1 cellular context compared by ENCODE assay signal in the genomic region with DNA sequence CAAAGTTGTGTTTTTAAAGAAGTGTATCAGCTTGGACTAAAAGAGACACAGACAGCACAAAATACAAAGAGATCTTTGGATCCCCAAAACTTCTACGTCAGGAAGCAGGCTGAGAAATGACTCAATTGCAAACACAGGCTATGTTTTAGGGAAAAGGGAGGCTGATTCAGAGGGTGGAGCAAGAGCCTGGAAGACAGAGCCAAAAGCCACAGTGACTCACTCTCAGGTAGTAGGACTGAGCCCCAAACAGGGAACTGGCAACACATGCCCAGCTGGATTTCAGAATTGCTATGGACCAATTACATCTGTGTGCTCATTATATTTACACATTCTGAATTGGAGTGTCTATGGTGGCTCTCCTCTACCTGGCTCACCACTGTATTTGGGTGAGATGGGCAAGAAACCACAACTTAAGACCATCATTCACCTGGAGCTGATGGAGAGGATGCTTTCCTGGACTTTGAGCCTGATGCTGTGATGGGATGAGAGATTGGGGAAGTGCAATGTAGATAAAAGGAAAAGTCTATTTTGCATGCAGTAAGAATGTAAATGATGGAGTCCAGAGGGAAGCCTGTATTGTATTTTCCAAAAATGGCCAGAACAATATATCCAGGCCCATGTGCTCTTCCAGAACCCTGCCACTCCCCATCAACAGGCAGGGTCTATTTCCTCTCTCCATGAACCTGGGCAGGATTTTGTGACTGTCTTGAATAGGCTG.
A peak's percentile ranks its signal among the peaks of the same experiment; 100 is the strongest.
TF ChIP-seq lines count a peak whose summit lies in the region.

No MANE protein-coding gene starts in this region.

TF ChIP-seq in HCT116, 20 proteins besides CTCF, POLR2A, EP300 and RAD21 (continued from another document):
- no peak for TF ChIP-seq REST (IDR thresholded peaks at IDR 0.05; ENCODE audit: low read depth)
- TF ChIP-seq, protein P1, sequence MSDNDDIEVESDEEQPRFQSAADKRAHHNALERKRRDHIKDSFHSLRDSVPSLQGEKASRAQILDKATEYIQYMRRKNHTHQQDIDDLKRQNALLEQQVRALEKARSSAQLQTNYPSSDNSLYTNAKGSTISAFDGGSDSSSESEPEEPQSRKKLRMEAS (IDR thresholded peaks at IDR 0.05), result peak; percentile 58
- no peak for TF ChIP-seq ZFX (IDR thresholded peaks at IDR 0.05)
- TF ChIP-seq EGR1 (IDR thresholded peaks at IDR 0.05; ENCODE audit: low read depth), result no peak
- no peak for TF ChIP-seq POLR2AphosphoS5 (IDR thresholded peaks at IDR 0.05; ENCODE audit: low read depth, low read length)
- TF ChIP-seq JUND (IDR thresholded peaks at IDR 0.05), result peak; percentile 71
- peak; percentile 64 for TF ChIP-seq FOSL1 (IDR thresholded peaks at IDR 0.05; ENCODE audit: low read depth)
- no peak for TF ChIP-seq ELF1 (IDR thresholded peaks at IDR 0.05; ENCODE audit: borderline replicate concordance, low read depth)
- no peak for TF ChIP-seq SIN3A (IDR thresholded peaks at IDR 0.05; ENCODE audit: low read depth)
- no peak for TF ChIP-seq YY1 (IDR thresholded peaks at IDR 0.05; ENCODE audit: extremely low read depth, insufficient replicate concordance, low read depth, low read length)
- peak; percentile 95 for TF ChIP-seq CBX3 (IDR thresholded peaks at IDR 0.05; ENCODE audit: low read depth)
- TF ChIP-seq ZNF274 (IDR thresholded peaks at IDR 0.05; ENCODE audit: low read depth, low read length), result no peak
